8 cellular contexts compared by ENCODE assay signal in genomic region chr16:57462978-57463362, GRCh38. TPM values are rescaled to one million over a fixed set of nuclear protein-coding genes. Genes with fewer than 3 reads are reported as not detected.
DNase-seq lines count a peak whose midpoint lies in the region; TF ChIP-seq lines count a peak whose summit lies in the region.

No MANE protein-coding gene starts in this region.

- WGBS in urinary bladder, result under 1% methylated on average over 16 of the region's 16 CpGs

- POLR2A ChIA-PET in CD4-positive, alpha-beta memory T cell (lab: Charles Lee; ENCODE audit: partially characterized antibody), result interaction anchor here (1.0 to 7.2 kb wide), 18 partner anchors 8 to 342 kb away, joined by 3 to 112 read pairs (median 6); partner anchors contain the start of genes CIAPIN1, COQ9 and DOK4

- H3K4me3 Mint-ChIP-seq in CD4-positive, alpha-beta memory T cell, result peak overlapping the region; percentile 98 to 100 (median 100)

- H3K27ac ChIP-seq in CD4-positive, alpha-beta memory T cell (ENCODE audit: low read depth, low read length), result peak overlapping the region; percentile 69
- peak overlapping the region; percentile 66 for H3K27ac ChIP-seq in HL-60 (replicated peaks)
- H3K27ac ChIP-seq in brain microvascular endothelial cell, result no peak overlapping the region
- no peak overlapping the region for H3K27ac ChIP-seq in urinary bladder (ENCODE audit: low read depth)

- H3K27me3 ChIP-seq in CD4-positive, alpha-beta memory T cell (ENCODE audit: insufficient read depth, low read length), result no peaks in the 10 kb centered on the region
- H3K27me3 ChIP-seq in HL-60 (ENCODE audit: insufficient read depth, poor library complexity, severe bottlenecking), result no peaks in the 10 kb centered on the region
- H3K27me3 ChIP-seq in brain microvascular endothelial cell (replicated peaks), result no peaks in the 10 kb centered on the region

- intact Hi-C loops in CD4-positive, alpha-beta memory T cell (cut with micrococcal nuclease), result loop anchor here (1.0 to 5.0 kb wide), 4 partner anchors 16 to 163 kb away; partner anchors contain the start of genes CCDC102A, CIAPIN1 and COQ9

- no peak for DNase-seq in CD4-positive, alpha-beta memory T cell
- no peak for DNase-seq in HL-60 (ENCODE audit: low read depth in 1 of 2, low spot score in 1 of 2)
- no peak for DNase-seq in brain microvascular endothelial cell
- DNase-seq in lung microvascular endothelial cell (ENCODE audit: low read depth in 2 of 2), result peak; percentile 16 to 25
- DNase-seq in NCI-H774 (lab: John Stamatoyannopoulos, UW), result no peak
- no peak for DNase-seq in islet precursor cell
- no peak for DNase-seq in SW480 (ENCODE audit: low spot score)

- in situ Hi-C loops in brain microvascular endothelial cell (cut with HindIII; ENCODE audit: low pct_ligation_motif_present, low sequenced_read_pairs), result no loop called here

- H3K36me3 ChIP-seq in CD4-positive, alpha-beta memory T cell (ENCODE audit: insufficient read depth, low read length), result peaks cover 37% of the 10 kb centered on the region
- H3K36me3 ChIP-seq in brain microvascular endothelial cell (replicated peaks) (peaks cover 59% of the 10 kb centered on the region), urinary bladder (ENCODE audit: insufficient read depth) (peaks cover 2% of the 10 kb centered on the region)

- no peaks in the 10 kb centered on the region for H3K27me3 Mint-ChIP-seq in CD4-positive, alpha-beta memory T cell

- peak overlapping the region; percentile 96 to 100 (median 99) for H3K27ac Mint-ChIP-seq in CD4-positive, alpha-beta memory T cell

- H3K4me1 Mint-ChIP-seq in CD4-positive, alpha-beta memory T cell, result peaks cover 16 to 43% (median 34%) of the 10 kb centered on the region in 4 donors

- peaks cover 33 to 62% of the 10 kb centered on the region in 2 donors for H3K36me3 Mint-ChIP-seq in CD4-positive, alpha-beta memory T cell

- peaks cover 36% of the 10 kb centered on the region for H3K4me1 ChIP-seq in CD4-positive, alpha-beta memory T cell (ENCODE audit: insufficient read depth, low read length)
- no peaks in the 10 kb centered on the region for H3K4me1 ChIP-seq in urinary bladder (ENCODE audit: insufficient read depth)

- peak overlapping the region; percentile 81 to 87 for H3K4me3 ChIP-seq in CD4-positive, alpha-beta memory T cell (ENCODE audit: low read length in 2 of 2)
- H3K4me3 ChIP-seq in HL-60 (replicated peaks; ENCODE audit: insufficient read depth, low read length), result peak overlapping the region; percentile 78
- peak overlapping the region; percentile 90 for H3K4me3 ChIP-seq in brain microvascular endothelial cell (ENCODE audit: low read depth, low read length)
- H3K4me3 ChIP-seq in urinary bladder (ENCODE audit: low read depth, low read length), result peak overlapping the region; percentile 98

- TF ChIP-seq CTCF in HL-60 (IDR thresholded peaks at IDR 0.05; ENCODE audit: insufficient read depth, low read length) (no peak), brain microvascular endothelial cell (IDR thresholded peaks at IDR 0.05; ENCODE audit: low read depth, low read length, missing control alignments) (no peak)

- no peaks in the 10 kb centered on the region for H3K9me3 ChIP-seq in CD4-positive, alpha-beta memory T cell (ENCODE audit: control insufficient read depth in 1 of 2, low read length in 2 of 2)

- CTCF ChIA-PET in CD4-positive, alpha-beta memory T cell (lab: Charles Lee; ENCODE audit: partially characterized antibody), result interaction anchor here (1.0 to 2.4 kb wide), 19 partner anchors 12 to 853 kb away, joined by 3 to 15 read pairs (median 5); partner anchors contain the start of genes CCDC102A, CIAPIN1, COQ9 and DOK4

- H3K9me3 Mint-ChIP-seq in CD4-positive, alpha-beta memory T cell, result peaks cover 0 to 2% (median 0%) of the 10 kb centered on the region in 8 donors

RNA-seq across cellular contexts. Expression of gene POLR2C, which starts 0.5 kb away (rescaled TPM):
- total RNA-seq in CD4-positive, alpha-beta memory T cell, result 10 to 100 TPM; 71.4 to 78.1 TPM
- polyA plus RNA-seq in CD4-positive, alpha-beta memory T cell, result 10 to 100 TPM; 35.7 to 58.3 TPM
- total RNA-seq in lung microvascular endothelial cell, result 95.9 and 96.0 TPM in 2 replicates
- total RNA-seq in urinary bladder, result 54.9 TPM
- 75.1 TPM for polyA plus RNA-seq in urinary bladder

RNA-seq across cellular contexts. Expression of gene COQ9, which starts 15.7 kb away (rescaled TPM):
- total RNA-seq in CD4-positive, alpha-beta memory T cell, result 10 to 100 TPM; 35.3 to 37.7 TPM
- polyA plus RNA-seq in CD4-positive, alpha-beta memory T cell, result 10 to 100 TPM; 26.8 to 27.9 TPM
- total RNA-seq in lung microvascular endothelial cell (32.7 and 55.8 TPM in 2 replicates), urinary bladder (37.0 TPM)
- polyA plus RNA-seq in urinary bladder, result 97.6 TPM

RNA-seq across cellular contexts. Expression of gene CIAPIN1, which starts 15.8 kb away (rescaled TPM):
- 10 to 100 TPM; 28.1 to 28.5 TPM for total RNA-seq in CD4-positive, alpha-beta memory T cell
- 10 to 100 TPM; 45.6 to 65.3 TPM for polyA plus RNA-seq in CD4-positive, alpha-beta memory T cell
- total RNA-seq in lung microvascular endothelial cell (60.4 and 60.9 TPM in 2 replicates), urinary bladder (38.6 TPM)
- polyA plus RNA-seq in urinary bladder, result 24.6 TPM

RNA-seq across cellular contexts. Expression of gene DOK4, which starts 23.3 kb away (rescaled TPM):
- 1 to 10 TPM; 2.8 to 3.0 TPM for total RNA-seq in CD4-positive, alpha-beta memory T cell
- 1 to 10 TPM; 1.7 to 2.7 TPM for polyA plus RNA-seq in CD4-positive, alpha-beta memory T cell
- total RNA-seq in lung microvascular endothelial cell (13.9 and 15.0 TPM in 2 replicates), urinary bladder (11.8 TPM)
- 21.3 TPM for polyA plus RNA-seq in urinary bladder

RNA-seq across cellular contexts. Expression of gene CCL17, which starts 58.4 kb away (rescaled TPM):
- total RNA-seq in CD4-positive, alpha-beta memory T cell, result not detected
- polyA plus RNA-seq in CD4-positive, alpha-beta memory T cell, result not detected
- total RNA-seq in lung microvascular endothelial cell (not detected in 2 replicates), urinary bladder (not detected)
- polyA plus RNA-seq in urinary bladder, result not detected

Comparison
In these comparisons a context has a peak if more than half of its experiments do, and no peak if none do; other contexts are left out.
1. DNase-seq: peak in lung microvascular endothelial cell (2 of 2); none in CD4-positive, alpha-beta memory T cell (0 of 5), HL-60 (0 of 2), brain microvascular endothelial cell (single experiment), NCI-H774 (single experiment), islet precursor cell (single experiment) and SW480 (single experiment).
2. H3K27ac ChIP-seq: peak in CD4-positive, alpha-beta memory T cell (single experiment) and HL-60 (single experiment); none in brain microvascular endothelial cell (single experiment) and urinary bladder (single experiment).
3. Peak in every context shown above with its lines, with median percentiles within 50 percentile points of each other: H3K4me3 ChIP-seq.